8 cellular contexts compared by ENCODE assay signal in the genomic region with DNA sequence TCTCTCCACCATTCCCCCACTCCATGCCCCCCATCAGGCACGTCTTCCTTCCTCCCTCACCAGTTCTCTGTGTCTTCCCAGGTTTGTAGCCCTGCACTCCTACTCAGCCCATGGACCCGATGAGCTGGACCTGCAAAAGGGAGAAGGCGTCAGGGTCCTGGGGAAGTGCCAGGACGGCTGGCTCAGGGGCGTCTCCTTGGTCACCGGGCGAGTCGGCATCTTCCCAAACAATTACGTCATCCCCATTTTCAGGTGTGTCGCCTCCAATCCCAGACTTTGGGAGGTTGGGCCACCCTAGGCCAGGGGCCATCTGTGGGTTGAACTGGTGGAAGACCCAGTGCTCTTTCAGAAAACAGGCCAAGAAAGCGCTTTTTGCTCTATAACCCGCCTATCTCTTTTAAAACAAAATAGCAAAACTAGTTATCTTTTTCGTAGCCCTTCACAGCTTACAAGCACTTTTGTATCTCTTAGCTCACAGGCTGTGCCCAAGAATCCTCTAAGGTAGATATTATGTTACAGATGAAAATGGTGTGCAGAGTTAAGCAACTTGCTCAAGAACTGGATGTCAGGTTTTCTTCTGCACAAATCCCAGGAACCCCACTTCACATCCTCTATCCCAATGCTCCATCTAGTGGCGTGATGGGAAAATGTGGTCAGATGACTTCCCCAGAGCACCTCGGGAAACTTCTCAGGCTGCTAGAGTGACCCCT. TPM values are rescaled to one million over a fixed set of nuclear protein-coding genes. Genes with fewer than 3 reads are reported as not detected.
DNase-seq lines count a peak whose midpoint lies in the region; ATAC-seq, FAIRE-seq and TF ChIP-seq lines count a peak whose summit lies in the region.

No MANE protein-coding gene starts in this region.

- H3K4me1 ChIP-seq in foreskin keratinocyte (peaks cover 6% of the 10 kb centered on the region), parathyroid adenoma (no peaks in the 10 kb centered on the region)

- H3K36me3 ChIP-seq in parathyroid adenoma (ENCODE audit: control insufficient read depth, insufficient read depth, low read length): peaks cover 4% of the 10 kb centered on the region

- H3K9ac ChIP-seq in parathyroid adenoma: no peak overlapping the region

- ATAC-seq in foreskin keratinocyte: peak; percentile 78
- no peak for ATAC-seq in HG03520 (IDR thresholded peaks at IDR 0.05; ENCODE audit: unreplicated experiment)

- CTCF ChIA-PET in GM10248 (lab: Yijun Ruan, JAX): interaction anchor here (1.5 to 1.8 kb wide), 2 partner anchors 10 to 17 kb away, joined by 4 to 5 read pairs; no protein-coding TSS in a partner anchor

- H3K9me3 ChIP-seq in parathyroid adenoma (ENCODE audit: control insufficient read depth, low read length): no peaks in the 10 kb centered on the region

- no peak overlapping the region for H3K4me2 ChIP-seq in parathyroid adenoma (ENCODE audit: low read length)

- DNase-seq in GM10248 (ENCODE audit: extremely low spot score) (peak; percentile 48), NCI-H128 (lab: John Stamatoyannopoulos, UW; ENCODE audit: unreplicated experiment) (peak; percentile 23), SW480 (ENCODE audit: low spot score) (peak; percentile 82), foreskin keratinocyte (peak in 1 of 2 donors; percentile 59)
- DNase-seq in effector CD4-positive, alpha-beta T cell: no peak

- peak; percentile 35 for TF ChIP-seq CTCF in GM10248 (IDR thresholded peaks at IDR 0.05; ENCODE audit: control extremely low read depth, extremely low read depth, low read depth, missing control alignments)
- peak; percentile 82 for TF ChIP-seq CTCF in foreskin keratinocyte (conservative IDR thresholded peaks at IDR 0.05)
- peak; percentile 43 for TF ChIP-seq CTCF in parathyroid adenoma (IDR thresholded peaks at IDR 0.05)

- POLR2A ChIA-PET in GM10248 (lab: Yijun Ruan, JAX): no interaction called here

- peak; percentile 65 for FAIRE-seq in A204.1 (lab: Jason Lieb, UNC)

- no peaks in the 10 kb centered on the region for H3K27me3 ChIP-seq in foreskin keratinocyte
- H3K27me3 ChIP-seq in parathyroid adenoma (ENCODE audit: control insufficient read depth, insufficient read depth, low read length): no peaks in the 10 kb centered on the region

- H3K4me3 ChIP-seq in parathyroid adenoma (ENCODE audit: low read depth, low read length): no peak overlapping the region

- no peak overlapping the region for H2AFZ ChIP-seq in parathyroid adenoma

- H3K79me2 ChIP-seq in parathyroid adenoma: no peaks in the 10 kb centered on the region

- no peak overlapping the region for H3K27ac ChIP-seq in foreskin keratinocyte
- no peak overlapping the region for H3K27ac ChIP-seq in parathyroid adenoma

RNA-seq across cellular contexts. Expression of a gene that starts 56.2 kb away (rescaled TPM):
- not detected in 2 replicates for total RNA-seq in foreskin keratinocyte
- 0.22 and 0.27 TPM in 2 replicates for polyA plus RNA-seq in foreskin keratinocyte
